Comparison of ENCODE assay signal across 1 cellular context in the genomic region with DNA sequence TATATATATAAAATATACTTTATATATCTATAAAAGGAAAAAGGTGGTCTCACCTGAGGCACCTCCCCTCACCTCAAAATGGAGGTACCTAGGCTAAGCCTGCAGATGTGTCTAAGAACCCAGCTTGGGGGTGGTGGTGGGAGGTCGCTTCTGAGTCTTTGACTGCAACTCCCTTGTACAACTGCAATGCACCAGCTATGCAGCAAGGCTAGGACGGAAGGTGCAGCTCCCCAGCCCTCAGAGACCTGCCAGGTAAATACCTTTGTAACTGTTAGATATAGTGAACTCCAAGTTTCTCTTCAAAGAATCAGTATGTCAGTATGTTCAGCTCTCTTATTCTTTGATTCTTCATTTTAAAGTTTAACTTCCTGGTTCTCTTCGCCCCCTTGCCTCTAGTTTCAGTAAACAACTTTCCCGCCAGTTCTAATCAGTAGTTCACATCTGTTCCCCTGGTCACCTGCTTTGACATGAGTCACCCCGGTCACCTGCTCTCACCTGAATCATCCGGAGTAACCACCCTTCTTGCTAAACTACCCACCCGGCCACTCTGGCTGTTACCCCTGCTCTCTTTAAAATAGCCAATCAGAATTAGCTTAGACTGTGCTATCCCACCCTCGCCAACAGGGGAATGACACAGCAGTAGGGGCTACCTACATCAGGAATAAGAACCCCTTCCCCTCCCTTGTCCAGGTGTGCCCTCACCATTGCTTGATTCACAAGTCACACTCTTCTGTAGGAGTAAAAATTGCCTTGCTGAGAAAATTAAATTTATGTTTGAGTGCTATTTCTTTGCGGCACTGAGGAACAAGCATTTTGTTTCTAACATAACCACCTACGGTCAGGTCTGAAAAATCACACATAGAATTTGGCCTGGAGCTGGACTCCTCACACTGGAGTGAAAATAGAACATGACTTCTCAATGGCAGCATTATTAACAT.
TF ChIP-seq lines count a peak whose summit lies in the region.

No MANE protein-coding gene starts in this region.

TF ChIP-seq in K562, 482 proteins besides CTCF, POLR2A, EP300 and RAD21:
- TF ChIP-seq, protein P1, sequence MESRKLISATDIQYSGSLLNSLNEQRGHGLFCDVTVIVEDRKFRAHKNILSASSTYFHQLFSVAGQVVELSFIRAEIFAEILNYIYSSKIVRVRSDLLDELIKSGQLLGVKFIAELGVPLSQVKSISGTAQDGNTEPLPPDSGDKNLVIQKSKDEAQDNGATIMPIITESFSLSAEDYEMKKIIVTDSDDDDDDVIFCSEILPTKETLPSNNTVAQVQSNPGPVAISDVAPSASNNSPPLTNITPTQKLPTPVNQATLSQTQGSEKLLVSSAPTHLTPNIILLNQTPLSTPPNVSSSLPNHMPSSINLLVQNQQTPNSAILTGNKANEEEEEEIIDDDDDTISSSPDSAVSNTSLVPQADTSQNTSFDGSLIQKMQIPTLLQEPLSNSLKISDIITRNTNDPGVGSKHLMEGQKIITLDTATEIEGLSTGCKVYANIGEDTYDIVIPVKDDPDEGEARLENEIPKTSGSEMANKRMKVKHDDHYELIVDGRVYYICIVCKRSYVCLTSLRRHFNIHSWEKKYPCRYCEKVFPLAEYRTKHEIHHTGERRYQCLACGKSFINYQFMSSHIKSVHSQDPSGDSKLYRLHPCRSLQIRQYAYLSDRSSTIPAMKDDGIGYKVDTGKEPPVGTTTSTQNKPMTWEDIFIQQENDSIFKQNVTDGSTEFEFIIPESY (CRISPR knock-in tag; IDR thresholded peaks at IDR 0.05), result 0 out of 2 replicates have a peak, but pooled peaks have one; percentile 30
- no peak for TF ChIP-seq NFIX (CRISPR knock-in tag; IDR thresholded peaks at IDR 0.05; ENCODE audit: low read depth)
- TF ChIP-seq CHAMP1 (IDR thresholded peaks at IDR 0.05), result 0 out of 2 replicates have a peak, but pooled peaks have one; percentile 22
- TF ChIP-seq CBX3 (IDR thresholded peaks at IDR 0.05; ENCODE audit: borderline replicate concordance in 1 of 2, low read length in 2 of 2), result peak in 1 of 2 experiments; percentile 93; a peak in 2 of 3 replicates
- TF ChIP-seq RFX1 (IDR thresholded peaks at IDR 0.05), result no peak
- TF ChIP-seq SMAD3 (CRISPR knock-in tag; conservative IDR thresholded peaks at IDR 0.05), result no peak
- peak; percentile 97 for TF ChIP-seq TRIM28 (IDR thresholded peaks at IDR 0.05)
- TF ChIP-seq, protein P2, sequence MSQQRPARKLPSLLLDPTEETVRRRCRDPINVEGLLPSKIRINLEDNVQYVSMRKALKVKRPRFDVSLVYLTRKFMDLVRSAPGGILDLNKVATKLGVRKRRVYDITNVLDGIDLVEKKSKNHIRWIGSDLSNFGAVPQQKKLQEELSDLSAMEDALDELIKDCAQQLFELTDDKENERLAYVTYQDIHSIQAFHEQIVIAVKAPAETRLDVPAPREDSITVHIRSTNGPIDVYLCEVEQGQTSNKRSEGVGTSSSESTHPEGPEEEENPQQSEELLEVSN (IDR thresholded peaks at IDR 0.05; ENCODE audit: borderline replicate concordance in 1 of 2, extremely low read depth in 1 of 2, insufficient read depth in 1 of 2, insufficient read length in 1 of 2, low read depth in 1 of 2, low read length in 1 of 2, poor library complexity in 1 of 2, severe bottlenecking in 1 of 2), result no peak
- TF ChIP-seq NFXL1 (CRISPR knock-in tag; IDR thresholded peaks at IDR 0.05), result no peak
- no peak for TF ChIP-seq ZNF124 (CRISPR knock-in tag; IDR thresholded peaks at IDR 0.05)
- TF ChIP-seq NFE2 (IDR thresholded peaks at IDR 0.05; ENCODE audit: low read depth), result no peak
- TF ChIP-seq, protein P3, sequence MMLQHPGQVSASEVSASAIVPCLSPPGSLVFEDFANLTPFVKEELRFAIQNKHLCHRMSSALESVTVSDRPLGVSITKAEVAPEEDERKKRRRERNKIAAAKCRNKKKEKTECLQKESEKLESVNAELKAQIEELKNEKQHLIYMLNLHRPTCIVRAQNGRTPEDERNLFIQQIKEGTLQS (IDR thresholded peaks at IDR 0.05), result 0 out of 2 replicates have a peak, but pooled peaks have one; percentile 29
- TF ChIP-seq, protein P3 (CRISPR knock-in tag; conservative IDR thresholded peaks at IDR 0.05), result no peak
- peak; percentile 82 for TF ChIP-seq CBX5 (IDR thresholded peaks at IDR 0.05; ENCODE audit: borderline replicate concordance, low read depth)
- peak; percentile 57 to 71; a peak in 3 of 4 replicates for TF ChIP-seq TRIM24 (IDR thresholded peaks at IDR 0.05)
- TF ChIP-seq JUND (IDR thresholded peaks at IDR 0.05; ENCODE audit: borderline replicate concordance, low read depth, low read length), result peak; percentile 13; the same call in 1 of the 2 replicates
- TF ChIP-seq JUND (tag; IDR thresholded peaks at IDR 0.05; ENCODE audit: borderline replicate concordance, low read depth, low read length), result no peak
- TF ChIP-seq KDM2B (CRISPR knock-in tag; IDR thresholded peaks at IDR 0.05), result no peak
- TF ChIP-seq CBFA2T2 (conservative IDR thresholded peaks at IDR 0.05), result 0 out of 2 replicates have a peak, but pooled peaks have one; percentile 18
- TF ChIP-seq ZFX (CRISPR knock-in tag; IDR thresholded peaks at IDR 0.05), result no peak
- 0 out of 4 replicates have a peak, but pooled peaks of 1 of the 2 experiments have one; percentile 59 for TF ChIP-seq ARNT (IDR thresholded peaks at IDR 0.05)
- TF ChIP-seq ZNF280A (IDR thresholded peaks at IDR 0.05; ENCODE audit: low read depth, partially characterized antibody), result peak; percentile 97
- no peak for TF ChIP-seq GATAD2B (IDR thresholded peaks at IDR 0.05; ENCODE audit: borderline replicate concordance)
- TF ChIP-seq CBFA2T3 (IDR thresholded peaks at IDR 0.05), result peak; percentile 43
- no peak for TF ChIP-seq MAFK (IDR thresholded peaks at IDR 0.05; ENCODE audit: low read length)
- TF ChIP-seq ZC3H11A (IDR thresholded peaks at IDR 0.05; ENCODE audit: low read depth, low read length), result no peak
- no peak for TF ChIP-seq ZNF224 (CRISPR knock-in tag; IDR thresholded peaks at IDR 0.05)
- TF ChIP-seq ZSCAN32 (CRISPR knock-in tag; IDR thresholded peaks at IDR 0.05), result no peak
TF ChIP-seq in K562: peak in this region for 12.
